In genomic region chr2:239279508-239280295, GRCh38 we compare ENCODE assay signal across 12 cellular contexts.
DNase-seq lines count a peak whose midpoint lies in the region; ATAC-seq and TF ChIP-seq lines count a peak whose summit lies in the region.
"Had no signal": no experiment of that assay in that cellular context is flagged by ENCODE, and none has a peak within 500 bp of the region (broad histone marks: within the 10 kb centered on the region; RNA-seq: fewer than 3 reads in every experiment).

No MANE protein-coding gene starts in this region.

- no peaks in the 10 kb centered on the region for H3K27me3 Mint-ChIP-seq in activated CD8-positive, alpha-beta memory T cell treated with anti-CD3 and anti-CD28 coated beads, Interleukin-2, amount 10 ng/mL, durations not matched to agents 7 days and 5 days
- peaks cover 2% of the 10 kb centered on the region for H3K27me3 Mint-ChIP-seq in activated CD8-positive, alpha-beta T cell treated with anti-CD3 and anti-CD28 coated beads for 36 hours

- H3K27ac ChIP-seq in right atrium auricular region (peak overlapping the region; percentile 35 to 58), suprapubic skin (peak overlapping the region; percentile 61), lower lobe of right lung (no peak overlapping the region)
- H3K27ac ChIP-seq: epithelial cell of prostate had no signal

- intact Hi-C loops in activated CD8-positive, alpha-beta T cell treated with anti-CD3 and anti-CD28 coated beads for 36 hours (cut with micrococcal nuclease) = no loop called here
- intact Hi-C loops in lower lobe of right lung (cut with DNase I) = no loop called here

- peak overlapping the region; percentile 61 for H3K27ac Mint-ChIP-seq in activated CD8-positive, alpha-beta memory T cell treated with anti-CD3 and anti-CD28 coated beads, Interleukin-2, amount 10 ng/mL, durations not matched to agents 7 days and 5 days
- H3K27ac Mint-ChIP-seq in activated CD8-positive, alpha-beta T cell treated with anti-CD3 and anti-CD28 coated beads for 36 hours = no peak overlapping the region
- H3K27ac Mint-ChIP-seq: B cell had no signal

- H3K27me3 ChIP-seq in right atrium auricular region (no peaks in the 10 kb centered on the region), suprapubic skin (no peaks in the 10 kb centered on the region), MG63 (no peaks in the 10 kb centered on the region), lower lobe of right lung (ENCODE audit: low read depth) (no peaks in the 10 kb centered on the region)

- no peaks in the 10 kb centered on the region for H3K9me3 Mint-ChIP-seq in activated CD8-positive, alpha-beta memory T cell treated with anti-CD3 and anti-CD28 coated beads, Interleukin-2, amount 10 ng/mL, durations not matched to agents 7 days and 5 days (ENCODE audit: low read depth)
- no peaks in the 10 kb centered on the region for H3K9me3 Mint-ChIP-seq in activated CD8-positive, alpha-beta T cell treated with anti-CD3 and anti-CD28 coated beads for 36 hours

- DNase-seq in activated CD8-positive, alpha-beta memory T cell treated with anti-CD3 and anti-CD28 coated beads, Interleukin-2, amount 10 ng/mL, durations not matched to agents 7 days and 5 days = no peak
- DNase-seq in activated CD8-positive, alpha-beta memory T cell treated with anti-CD3 and anti-CD28 coated beads for 24 hours = no peak
- DNase-seq in activated CD8-positive, alpha-beta T cell treated with anti-CD3 and anti-CD28 coated beads for 36 hours = peak; percentile 1
- DNase-seq in right atrium auricular region (ENCODE audit: low spot score) (no peak), suprapubic skin (ENCODE audit: low spot score in 2 of 2) (peak; percentile 60 to 65), MG63 (no peak), NCI-H1092 treated with DMSO at 0.1 percent for 48 hours (lab: John Stamatoyannopoulos, UW) (no peak), lower lobe of right lung (no peak)
- DNase-seq: retina had no signal

- 81% methylated on average over 19 of the region's 20 CpGs for WGBS in suprapubic skin

- H3K4me1 ChIP-seq in right atrium auricular region (peaks cover 0 to 54% of the 10 kb centered on the region in 2 donors), suprapubic skin (peaks cover 42% of the 10 kb centered on the region), lower lobe of right lung (peaks cover 36% of the 10 kb centered on the region)

- H3K36me3 Mint-ChIP-seq in activated CD8-positive, alpha-beta memory T cell treated with anti-CD3 and anti-CD28 coated beads, Interleukin-2, amount 10 ng/mL, durations not matched to agents 7 days and 5 days = peaks cover 3% of the 10 kb centered on the region
- H3K36me3 Mint-ChIP-seq in activated CD8-positive, alpha-beta T cell treated with anti-CD3 and anti-CD28 coated beads for 36 hours (ENCODE audit: low read depth) = no peaks in the 10 kb centered on the region

- H3K9me3 ChIP-seq in right atrium auricular region (no peaks in the 10 kb centered on the region), suprapubic skin (no peaks in the 10 kb centered on the region), MG63 (no peaks in the 10 kb centered on the region), lower lobe of right lung (no peaks in the 10 kb centered on the region)

- CTCF ChIA-PET in activated CD8-positive, alpha-beta memory T cell treated with anti-CD3 and anti-CD28 coated beads, Interleukin-2, amount 10 ng/mL, durations not matched to agents 7 days and 5 days (lab: Charles Lee) = interaction anchor here (0.6 to 1.7 kb wide), 3 partner anchors 9 to 14 kb away, joined by 3 to 4 read pairs (median 3); no protein-coding TSS in a partner anchor
- CTCF ChIA-PET in activated CD8-positive, alpha-beta T cell treated with anti-CD3 and anti-CD28 coated beads for 36 hours (lab: Charles Lee) = interaction anchor here (1.6 kb wide), 1 partner anchor 47 kb away, joined by 4 read pairs; no protein-coding TSS in a partner anchor

- POLR2A ChIA-PET in activated CD8-positive, alpha-beta T cell treated with anti-CD3 and anti-CD28 coated beads for 36 hours (lab: Charles Lee) = interaction anchor here (1.1 to 1.9 kb wide), 4 partner anchors 8 to 102 kb away, joined by 3 to 7 read pairs (median 4); no protein-coding TSS in a partner anchor

- TF ChIP-seq EP300 in suprapubic skin (IDR thresholded peaks at IDR 0.05) = no peak

- H3K36me3 ChIP-seq in right atrium auricular region (no peaks in the 10 kb centered on the region), suprapubic skin (no peaks in the 10 kb centered on the region), MG63 (no peaks in the 10 kb centered on the region), lower lobe of right lung (no peaks in the 10 kb centered on the region)

- TF ChIP-seq CTCF in activated CD8-positive, alpha-beta T cell treated with anti-CD3 and anti-CD28 coated beads for 36 hours (IDR thresholded peaks at IDR 0.05) = no peak
- no peak for TF ChIP-seq CTCF in right atrium auricular region (IDR thresholded peaks at IDR 0.05)
- TF ChIP-seq CTCF in suprapubic skin (IDR thresholded peaks at IDR 0.05) = no peak
- no peak for TF ChIP-seq CTCF in lower lobe of right lung (IDR thresholded peaks at IDR 0.05)

- no peak for ATAC-seq in activated CD8-positive, alpha-beta memory T cell treated with anti-CD3 and anti-CD28 coated beads, Interleukin-2, amount 10 ng/mL, durations not matched to agents 7 days and 5 days
- no peak for ATAC-seq in activated CD8-positive, alpha-beta T cell treated with anti-CD3 and anti-CD28 coated beads for 36 hours
- no peak for ATAC-seq in lower lobe of right lung
- ATAC-seq: HepG2 had no signal

- no peak for TF ChIP-seq POLR2A in suprapubic skin (IDR thresholded peaks at IDR 0.05)

- peaks cover 48% of the 10 kb centered on the region for H3K4me1 Mint-ChIP-seq in activated CD8-positive, alpha-beta memory T cell treated with anti-CD3 and anti-CD28 coated beads, Interleukin-2, amount 10 ng/mL, durations not matched to agents 7 days and 5 days
- peaks cover 25% of the 10 kb centered on the region for H3K4me1 Mint-ChIP-seq in activated CD8-positive, alpha-beta T cell treated with anti-CD3 and anti-CD28 coated beads for 36 hours (ENCODE audit: low read depth)

- H3K4me3 Mint-ChIP-seq in activated CD8-positive, alpha-beta memory T cell treated with anti-CD3 and anti-CD28 coated beads, Interleukin-2, amount 10 ng/mL, durations not matched to agents 7 days and 5 days = no peak overlapping the region
- H3K4me3 Mint-ChIP-seq in activated CD8-positive, alpha-beta T cell treated with anti-CD3 and anti-CD28 coated beads for 36 hours = no peak overlapping the region
- H3K4me3 Mint-ChIP-seq: B cell had no signal

- no peak overlapping the region for H3K4me3 ChIP-seq in right atrium auricular region
- no peak overlapping the region for H3K4me3 ChIP-seq in suprapubic skin
- H3K4me3 ChIP-seq in MG63 = no peak overlapping the region
- H3K4me3 ChIP-seq in lower lobe of right lung = no peak overlapping the region

Comparison
In these comparisons a context has a peak if more than half of its experiments do, and no peak if none do; other contexts are left out.
1. DNase-seq: peak in activated CD8-positive, alpha-beta T cell treated with anti-CD3 and anti-CD28 coated beads for 36 hours (single experiment) and suprapubic skin (2 of 2); none in activated CD8-positive, alpha-beta memory T cell treated with anti-CD3 and anti-CD28 coated beads, Interleukin-2, amount 10 ng/mL, durations not matched to agents 7 days and 5 days (single experiment), activated CD8-positive, alpha-beta memory T cell treated with anti-CD3 and anti-CD28 coated beads for 24 hours (single experiment), right atrium auricular region (single experiment), MG63 (single experiment), NCI-H1092 treated with DMSO at 0.1 percent for 48 hours (single experiment) and lower lobe of right lung (single experiment).